Comparison of ENCODE assay signal across 8 cellular contexts in the genomic region with DNA sequence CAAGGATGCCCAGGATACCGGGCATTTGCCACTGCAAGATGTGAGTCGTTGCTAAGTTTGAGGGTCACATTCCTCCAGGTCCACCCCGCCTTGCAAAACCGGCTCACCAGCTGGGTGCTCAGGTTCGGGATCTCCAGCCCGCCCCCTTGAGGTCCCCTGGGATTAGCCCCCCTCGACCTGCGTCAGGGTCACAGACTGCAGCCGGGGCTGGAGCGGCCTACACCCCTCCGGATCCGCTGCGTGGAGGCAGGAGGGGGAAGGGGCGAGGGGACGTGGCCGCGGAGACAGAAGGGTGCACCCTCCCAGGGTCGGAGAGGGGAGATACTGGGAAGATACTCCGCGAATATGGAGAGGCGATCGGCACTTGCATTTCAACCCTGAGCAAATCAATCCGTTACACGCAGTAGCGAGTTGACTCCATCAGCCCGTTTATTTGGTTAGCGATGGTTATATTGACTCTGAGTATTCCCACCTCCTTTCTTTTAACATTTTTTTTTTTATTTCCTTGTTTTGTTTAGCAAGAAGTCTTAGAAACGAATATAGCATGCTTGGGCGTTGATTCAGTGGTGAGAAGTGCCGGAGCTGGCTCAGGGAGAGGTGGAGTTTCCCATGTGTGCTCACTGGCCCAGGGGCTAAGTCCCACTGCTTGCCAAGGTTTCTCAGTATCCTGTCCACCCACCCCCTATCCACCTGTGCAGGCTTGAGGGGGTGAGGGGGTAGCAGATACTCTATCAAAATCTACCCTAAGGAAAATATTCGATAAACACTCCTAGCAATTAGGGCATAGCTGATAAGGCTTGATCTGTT. TPM values are rescaled to one million over a fixed set of nuclear protein-coding genes. Genes with fewer than 3 reads are reported as not detected.
DNase-seq lines count a peak whose midpoint lies in the region; ATAC-seq and TF ChIP-seq lines count a peak whose summit lies in the region.

No MANE protein-coding gene starts in this region.

- peak; percentile 18 to 20 for ATAC-seq in activated T-cell treated with anti-CD3 and anti-CD28 coated beads, Interleukin-2, amount 50 U/mL, for 4 hours

- peak overlapping the region; percentile 84 for H3K27ac ChIP-seq in muscle layer of duodenum (ENCODE audit: low read length)
- peak overlapping the region; percentile 88 to 98 for H3K27ac ChIP-seq in uterus

- DNase-seq in NCI-H82 (lab: John Stamatoyannopoulos, UW) = peak; percentile 77
- DNase-seq in NCI-H82 treated with DMSO at 0.1 percent for 48 hours (lab: John Stamatoyannopoulos, UW; ENCODE audit: unreplicated experiment) = no peak
- peak; percentile 45 for DNase-seq in HEK293T (ENCODE audit: extremely low spot score)
- peak; percentile 74 for DNase-seq in NB4 (ENCODE audit: low read depth)
- DNase-seq in activated T-cell treated with anti-CD3 and anti-CD28 coated beads, Interleukin-2, amount 50 U/mL, for 4 hours = no peak
- peak; percentile 37 for DNase-seq in fibroblast of gingiva (ENCODE audit: low read depth)
- DNase-seq in uterus = peak; percentile 43 to 44

- H3K27me3 ChIP-seq in muscle layer of duodenum (ENCODE audit: low read depth, low read length) (no peaks in the 10 kb centered on the region), uterus (no peaks in the 10 kb centered on the region)

- peaks cover 15% of the 10 kb centered on the region for H3K36me3 Mint-ChIP-seq in activated T-cell treated with anti-CD3 and anti-CD28 coated beads, Interleukin-2, amount 50 U/mL, for 4 hours (ENCODE audit: insufficient read depth)

- no peaks in the 10 kb centered on the region for H3K9me3 Mint-ChIP-seq in activated T-cell treated with anti-CD3 and anti-CD28 coated beads, Interleukin-2, amount 50 U/mL, for 4 hours

- H3K4me1 Mint-ChIP-seq in activated T-cell treated with anti-CD3 and anti-CD28 coated beads, Interleukin-2, amount 50 U/mL, for 4 hours (ENCODE audit: low read depth) = peaks cover 58% of the 10 kb centered on the region

- CTCF ChIA-PET in HEK293T (lab: Yijun Ruan, JAX) = no interaction called here

- H3K4me3 ChIP-seq in NB4 (ENCODE audit: low read depth, low read length) = peak overlapping the region; percentile 80
- H3K4me3 ChIP-seq in muscle layer of duodenum (ENCODE audit: low read depth in 1 of 2, low read length in 2 of 2) = peak overlapping the region; percentile 78 to 93
- H3K4me3 ChIP-seq in uterus = peak overlapping the region; percentile 69 to 96

- peak overlapping the region; percentile 89 for H3K4me3 Mint-ChIP-seq in activated T-cell treated with anti-CD3 and anti-CD28 coated beads, Interleukin-2, amount 50 U/mL, for 4 hours

- H3K36me3 ChIP-seq in muscle layer of duodenum (ENCODE audit: control insufficient read depth in 1 of 2, insufficient read depth in 2 of 2, low read length in 2 of 2) (peaks cover 0 to 4% of the 10 kb centered on the region in 2 donors), uterus (no peaks in the 10 kb centered on the region)

- H3K9me3 ChIP-seq in muscle layer of duodenum (ENCODE audit: control insufficient read depth in 1 of 2, low read length in 2 of 2) = no peaks in the 10 kb centered on the region
- no peaks in the 10 kb centered on the region for H3K9me3 ChIP-seq in uterus

- H3K27me3 Mint-ChIP-seq in activated T-cell treated with anti-CD3 and anti-CD28 coated beads, Interleukin-2, amount 50 U/mL, for 4 hours (ENCODE audit: low read depth) = no peaks in the 10 kb centered on the region

- POLR2A ChIA-PET in HEK293T (lab: Yijun Ruan, JAX) = interaction anchor here (1.5 to 2.5 kb wide), 2 partner anchors 94 to 249 kb away, joined by 3 to 13 read pairs; partner anchors contain the start of genes IFNAR1 and TMEM50B

- no peak for TF ChIP-seq POLR2A in NB4 (IDR thresholded peaks at IDR 0.05; ENCODE audit: extremely low read depth, insufficient read length)
- no peak for TF ChIP-seq POLR2A in uterus (IDR thresholded peaks at IDR 0.05)

- TF ChIP-seq CTCF in NB4 (IDR thresholded peaks at IDR 0.05; ENCODE audit: low read depth, low read length) (no peak), uterus (IDR thresholded peaks at IDR 0.05) (no peak)

- intact Hi-C loops in uterus (cut with DNase I; ENCODE audit: low total_unique reads) = no loop called here

- H3K4me1 ChIP-seq in muscle layer of duodenum (ENCODE audit: control insufficient read depth in 1 of 2, insufficient read depth in 2 of 2, low read length in 2 of 2) = peaks cover 0 to 15% of the 10 kb centered on the region in 2 donors
- H3K4me1 ChIP-seq in uterus = peaks cover 5 to 6% of the 10 kb centered on the region in 2 donors

TF ChIP-seq in HEK293T, 16 proteins besides CTCF, POLR2A, EP300 and RAD21:
- TF ChIP-seq CTBP1 (IDR thresholded peaks at IDR 0.05; ENCODE audit: borderline replicate concordance) (0 out of 2 replicates have a peak, but pooled peaks have one; percentile 9), FOXA1 (IDR thresholded peaks at IDR 0.05) (no peak), ARNT (IDR thresholded peaks at IDR 0.05) (no peak)
TF ChIP-seq in HEK293T: peak in this region for 1.

RNA-seq across cellular contexts. Expression of gene IFNAR2, which starts 1.0 kb away (rescaled TPM):
- total RNA-seq in activated T-cell treated with anti-CD3 and anti-CD28 coated beads, Interleukin-2, amount 50 U/mL, for 4 hours = 10 to 100 TPM; 13.9 to 20.2 (median 14.7) TPM
- total RNA-seq in uterus = 10 to 100 TPM in 3 of 4 donors, 1 to 10 TPM in 1; 2.4 to 38.4 (median 24.4) TPM

RNA-seq across cellular contexts. Expression of gene IL10RB, which starts 35.4 kb away (rescaled TPM):
- 10 to 100 TPM in 2 of 3 donors, 1 to 10 TPM in 1; 9.3 to 11.6 (median 10.2) TPM for total RNA-seq in activated T-cell treated with anti-CD3 and anti-CD28 coated beads, Interleukin-2, amount 50 U/mL, for 4 hours
- total RNA-seq in uterus = 10 to 100 TPM; 17.9 to 45.5 (median 27.7) TPM

Comparison
In these comparisons a context has a peak if more than half of its experiments do, and no peak if none do; other contexts are left out.
1. DNase-seq: peak in NCI-H82 (single experiment), HEK293T (single experiment), NB4 (single experiment), fibroblast of gingiva (single experiment) and uterus (2 of 2); none in NCI-H82 treated with DMSO at 0.1 percent for 48 hours (single experiment) and activated T-cell treated with anti-CD3 and anti-CD28 coated beads, Interleukin-2, amount 50 U/mL, for 4 hours (single experiment).
2. Peak in every context shown above with its lines, with median percentiles within 50 percentile points of each other: H3K4me3 ChIP-seq.